8 cellular contexts compared by ENCODE assay signal in genomic region chr10:21533577-21534475, GRCh38. TPM values are rescaled to one million over a fixed set of nuclear protein-coding genes. Genes with fewer than 3 reads are reported as not detected.
DNase-seq lines count a peak whose midpoint lies in the region; ATAC-seq and TF ChIP-seq lines count a peak whose summit lies in the region.

Gene MLLT10 (plus strand): TSS chr10:21534232. CDS start chr10:21534645, 413 bp downstream.

- CTCF ChIA-PET in PC-9 (lab: Charles Lee), result interaction anchor here (0.6 kb wide), 1 partner anchor 11 kb away, joined by 7 read pairs; no protein-coding TSS in a partner anchor

- no peaks in the 10 kb centered on the region for H3K9me3 ChIP-seq in PC-9 (ENCODE audit: insufficient read depth, low read depth)
- H3K9me3 ChIP-seq in esophagus (ENCODE audit: control insufficient read depth in 2 of 2, insufficient read depth in 1 of 2, low read depth in 1 of 2, low read length in 1 of 2), result no peaks in the 10 kb centered on the region
- H3K9me3 ChIP-seq in muscle layer of duodenum (ENCODE audit: control insufficient read depth in 1 of 2, low read length in 2 of 2), result no peaks in the 10 kb centered on the region

- TSS peak; percentile 96 for BruUV-seq in PC-9 (replicated peaks; lab: Mats Ljungman, UMichigan)

- H3K27ac ChIP-seq in PC-9, result peak within 1 kb of the TSS; percentile 72
- H3K27ac ChIP-seq in esophagus (ENCODE audit: low read depth in 2 of 2, low read length in 1 of 2), result peak within 1 kb of the TSS; percentile 96 to 100
- H3K27ac ChIP-seq in muscle layer of duodenum (ENCODE audit: low read length), result peak within 1 kb of the TSS; percentile 92

- POLR2A ChIA-PET in PC-9 (lab: Charles Lee; ENCODE audit: unreplicated experiment), result interaction anchor here (0.5 to 0.7 kb wide), 2 partner anchors 11 to 17 kb away, joined by 4 to 7 read pairs; no protein-coding TSS in a partner anchor

- peaks cover 33% of the 10 kb centered on the region for H3K79me2 ChIP-seq in PC-9 (ENCODE audit: low read depth)

- H3K9me2 ChIP-seq in PC-9 (ENCODE audit: insufficient read depth), result no peaks in the 10 kb centered on the region

- H3K36me3 Mint-ChIP-seq in activated T-cell treated with anti-CD3 and anti-CD28 coated beads, Interleukin-2, amount 50 U/mL, for 24 hours (ENCODE audit: low read depth), result peaks cover 28% of the 10 kb centered on the region

- H3K4me3 ChIP-seq in PC-9 (peak within 1 kb of the TSS; percentile 71), esophagus (ENCODE audit: low read depth in 1 of 2, low read length in 2 of 2) (peak within 1 kb of the TSS; percentile 59 to 82), muscle layer of duodenum (ENCODE audit: low read depth in 1 of 2, low read length in 2 of 2) (peak within 1 kb of the TSS; percentile 68 to 79)

- peak; percentile 98 for DNase-seq in DMS 273 (lab: John Stamatoyannopoulos, UW; ENCODE audit: unreplicated experiment)
- DNase-seq in HuH-7.5 (ENCODE audit: low spot score), result peak; percentile 94
- peak; percentile 67 to 95 for DNase-seq in PC-9
- peak; percentile 94 for DNase-seq in activated T-cell treated with anti-CD3 and anti-CD28 coated beads, Interleukin-2, amount 50 U/mL, for 24 hours
- DNase-seq in stimulated activated CD8-positive, alpha-beta memory T cell treated with anti-CD3 and anti-CD28 coated beads, Interleukin-7, amount 100 ng/mL, for 4 hours (ENCODE audit: low read depth in 2 of 2), result peak; percentile 79 to 92

- H4K20me1 ChIP-seq in PC-9 (ENCODE audit: insufficient read depth), result no peaks in the 10 kb centered on the region

- peak within 1 kb of the TSS; percentile 85 for H2AFZ ChIP-seq in PC-9

- H3K27ac Mint-ChIP-seq in activated T-cell treated with anti-CD3 and anti-CD28 coated beads, Interleukin-2, amount 50 U/mL, for 24 hours, result peak within 1 kb of the TSS; percentile 95

- no peaks in the 10 kb centered on the region for H3K27me3 Mint-ChIP-seq in activated T-cell treated with anti-CD3 and anti-CD28 coated beads, Interleukin-2, amount 50 U/mL, for 24 hours

- H3K36me3 ChIP-seq in PC-9 (ENCODE audit: low read depth) (no peaks in the 10 kb centered on the region), esophagus (ENCODE audit: control insufficient read depth in 2 of 2, insufficient read depth in 2 of 2, low read length in 1 of 2) (no peaks in the 10 kb centered on the region), muscle layer of duodenum (ENCODE audit: control insufficient read depth in 1 of 2, insufficient read depth in 2 of 2, low read length in 2 of 2) (peaks cover 0 to 4% of the 10 kb centered on the region in 2 donors)

- no peaks in the 10 kb centered on the region for H3K9me3 Mint-ChIP-seq in activated T-cell treated with anti-CD3 and anti-CD28 coated beads, Interleukin-2, amount 50 U/mL, for 24 hours

- peak within 1 kb of the TSS; percentile 83 for H3K4me3 Mint-ChIP-seq in activated T-cell treated with anti-CD3 and anti-CD28 coated beads, Interleukin-2, amount 50 U/mL, for 24 hours

- peak; percentile 89 for ATAC-seq in GM21423 (IDR thresholded peaks at IDR 0.05; ENCODE audit: unreplicated experiment)

- 1 to 2% methylated on average over 35 to 80 of the region's 81 CpGs for WGBS in esophagus, 2 donors

- no peaks in the 10 kb centered on the region for H3K27me3 ChIP-seq in PC-9 (ENCODE audit: insufficient read depth, low read depth)
- H3K27me3 ChIP-seq in esophagus (ENCODE audit: control insufficient read depth in 1 of 2, insufficient read depth in 2 of 2, low read length in 2 of 2), result no peaks in the 10 kb centered on the region
- no peaks in the 10 kb centered on the region for H3K27me3 ChIP-seq in muscle layer of duodenum (ENCODE audit: low read depth, low read length)

- no peak for TF ChIP-seq CTCF in PC-9 (conservative IDR thresholded peaks at IDR 0.05)

- H3K4me2 ChIP-seq in PC-9, result peak within 1 kb of the TSS; percentile 84

- peaks cover 9% of the 10 kb centered on the region for H3F3A ChIP-seq in PC-9 (ENCODE audit: insufficient read depth, low read depth)

- peaks cover 14% of the 10 kb centered on the region for H3K4me1 ChIP-seq in PC-9 (replicated peaks; ENCODE audit: insufficient read depth)
- no peaks in the 10 kb centered on the region for H3K4me1 ChIP-seq in esophagus (ENCODE audit: control insufficient read depth in 2 of 2, insufficient read depth in 2 of 2, low read length in 1 of 2)
- peaks cover 4 to 7% of the 10 kb centered on the region in 2 donors for H3K4me1 ChIP-seq in muscle layer of duodenum (ENCODE audit: control insufficient read depth in 1 of 2, insufficient read depth in 2 of 2, low read length in 2 of 2)

- peaks cover 34% of the 10 kb centered on the region for H3K4me1 Mint-ChIP-seq in activated T-cell treated with anti-CD3 and anti-CD28 coated beads, Interleukin-2, amount 50 U/mL, for 24 hours (ENCODE audit: low read depth)

- intact Hi-C loops in PC-9 (cut with micrococcal nuclease; ENCODE audit: unreplicated experiment), result loop anchor here (1.0 to 5.0 kb wide), 4 partner anchors 15 to 452 kb away; no protein-coding TSS in a partner anchor

RNA-seq across cellular contexts. Expression of gene MLLT10, which starts in this region (rescaled TPM):
- total RNA-seq in PC-9 (2021), result 39.6 and 48.4 TPM in 2 replicates
- polyA plus RNA-seq in esophagus, result 10 to 100 TPM; 14.2 to 17.7 TPM

Comparison
In these comparisons a context has a peak if more than half of its experiments do, and no peak if none do; other contexts are left out.
1. Peak in every context shown above with its lines: DNase-seq, ATAC-seq, H3K4me3 ChIP-seq and H3K27ac ChIP-seq.